Comparison of ENCODE assay signal across 7 cellular contexts in genomic region chr5:140302786-140303639, GRCh38.
DNase-seq lines count a peak whose midpoint lies in the region; ATAC-seq and TF ChIP-seq lines count a peak whose summit lies in the region.

TSS of gene PFDN1 (minus strand) at chr5:140303101. CDS start at chr5:140303073, 28 bp downstream.

- peak; percentile 92 to 95 for DNase-seq in NCI-H2081 (lab: John Stamatoyannopoulos, UW)
- peak; percentile 87 for DNase-seq in T1000 (lab: John Stamatoyannopoulos, UW)
- peak; percentile 97 for DNase-seq in astrocyte of the hippocampus (ENCODE audit: low read depth, low spot score)
- DNase-seq in hippocampal formation (lab: John Stamatoyannopoulos, UW): peak; percentile 88 to 89
- peak; percentile 93 for DNase-seq in retina

- ATAC-seq in GM18505 (IDR thresholded peaks at IDR 0.05; ENCODE audit: unreplicated experiment): peak; percentile 94
- peak; percentile 90 for ATAC-seq in HG02973 (IDR thresholded peaks at IDR 0.05; ENCODE audit: unreplicated experiment)

- peak; percentile 79 for TF ChIP-seq POLR2A in GM18505 (IDR thresholded peaks at IDR 0.05; ENCODE audit: borderline replicate concordance, extremely low read depth, insufficient read depth, insufficient read length)

Comparison
In these comparisons a context has a peak if more than half of its experiments do, and no peak if none do; other contexts are left out.
1. Peak in every context shown above with its lines: DNase-seq and ATAC-seq.